28 cellular contexts compared by ENCODE assay signal in the genomic region with DNA sequence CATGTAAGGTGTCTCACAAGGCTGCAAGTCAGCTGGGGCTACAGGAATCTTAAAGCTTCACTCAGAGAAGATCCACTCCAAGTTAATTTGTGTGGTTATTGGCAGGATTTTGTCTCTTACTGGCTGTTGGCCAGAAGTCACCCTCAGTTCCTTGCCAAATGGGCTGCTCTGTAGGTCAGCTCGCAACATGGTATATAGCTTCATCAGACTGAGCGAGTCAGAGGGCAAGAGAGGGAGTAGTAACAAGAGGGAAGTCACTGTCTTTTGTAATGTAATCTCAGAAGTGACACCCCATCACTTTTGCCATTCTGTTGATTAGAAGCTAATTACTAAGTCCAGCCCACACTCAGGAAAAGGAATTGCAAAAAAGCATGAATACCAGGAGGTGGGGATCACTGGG.
"Had no signal": no experiment of that assay in that cellular context is flagged by ENCODE, and none has a peak within 500 bp of the region (broad histone marks: within the 10 kb centered on the region; RNA-seq: fewer than 3 reads in every experiment).

No MANE protein-coding gene starts in this region.

- H3K27me3 Mint-ChIP-seq: naive thymus-derived CD4-positive, alpha-beta T cell; natural killer cell treated with Interleukin-12 subunit alpha and Interleukin-12 subunit beta and Interleukin-15 and Interleukin-18, amount 100 ng/mL, for 72 hours; progenitor cell of endocrine pancreas; stimulated activated naive B cell treated with anti-CD40 and anti-IgM and Interleukin-4, amounts not matched to agents 10 μg/mL and 1 μg/mL and 100 μg/mL, for 72 hours had no signal

- H3K4me3 ChIP-seq: left lung, lower lobe of right lung, ovary, skin epidermis, stomach, testis, thyroid gland, transverse colon, upper lobe of left lung, vagina had no signal

- H3K36me3 ChIP-seq: left lung, lower lobe of right lung, ovary, stomach, thyroid gland, transverse colon, upper lobe of left lung, vagina had no signal

- DNase-seq: immature natural killer cell; kidney; left colon; left lung; lower lobe of right lung; mammary epithelial cell; mesenchymal stem cell; naive thymus-derived CD4-positive, alpha-beta T cell; ovary; retina; right cardiac atrium; stimulated activated CD4-positive, alpha-beta T cell treated with anti-CD3 and anti-CD28 coated beads, Interleukin-12 subunit alpha, Interleukin-12 subunit beta, amount 100 ng/mL, for 4 hours; stimulated activated CD4-positive, alpha-beta T cell treated with anti-CD3 and anti-CD28 coated beads, Interleukin-15, amount 100 ng/mL, for 24 hours; stimulated activated CD4-positive, alpha-beta T cell treated with anti-CD3 and anti-CD28 coated beads, Interleukin-2, amount 100 ng/mL, for 24 hours; stimulated activated CD4-positive, alpha-beta T cell treated with anti-CD3 and anti-CD28 coated beads, Interleukin-4, amount 100 ng/mL, for 1 hour; stimulated activated naive B cell treated with anti-CD40 and anti-IgM and Interleukin-4, amounts not matched to agents 10 μg/mL and 1 μg/mL and 100 μg/mL, for 72 hours; stimulated activated naive CD8-positive, alpha-beta T cell treated with anti-CD3 and anti-CD28 coated beads, Interleukin-15, Interleukin-2, amounts not matched to agents 100 U/mL and 50 U/mL, for 24 hours; stomach; testis; thyroid gland; transverse colon; upper lobe of left lung had no signal

- H3K4me3 Mint-ChIP-seq: immature natural killer cell; mesothelial cell of epicardium; naive thymus-derived CD4-positive, alpha-beta T cell; natural killer cell treated with Interleukin-12 subunit alpha and Interleukin-12 subunit beta and Interleukin-15 and Interleukin-18, amount 100 ng/mL, for 72 hours; stimulated activated naive B cell treated with anti-CD40 and anti-IgM and Interleukin-4, amounts not matched to agents 10 μg/mL and 1 μg/mL and 100 μg/mL, for 72 hours had no signal

- H3K4me1 Mint-ChIP-seq: immature natural killer cell; mesothelial cell of epicardium; naive thymus-derived CD4-positive, alpha-beta T cell; stimulated activated naive B cell treated with anti-CD40 and anti-IgM and Interleukin-4, amounts not matched to agents 10 μg/mL and 1 μg/mL and 100 μg/mL, for 72 hours had no signal

- H3K27ac Mint-ChIP-seq: immature natural killer cell; mesothelial cell of epicardium; naive thymus-derived CD4-positive, alpha-beta T cell; natural killer cell treated with Interleukin-12 subunit alpha and Interleukin-12 subunit beta and Interleukin-15 and Interleukin-18, amount 100 ng/mL, for 72 hours; progenitor cell of endocrine pancreas; stimulated activated naive B cell treated with anti-CD40 and anti-IgM and Interleukin-4, amounts not matched to agents 10 μg/mL and 1 μg/mL and 100 μg/mL, for 72 hours had no signal

- H3K27ac ChIP-seq: left lung, lower lobe of right lung, ovary, skin epidermis, stomach, testis, thyroid gland, transverse colon, upper lobe of left lung, vagina had no signal

- ATAC-seq: left colon; left lung; lower lobe of right lung; naive thymus-derived CD4-positive, alpha-beta T cell; natural killer cell treated with Interleukin-12 subunit alpha and Interleukin-12 subunit beta and Interleukin-15 and Interleukin-18, amount 100 ng/mL, for 72 hours; right cardiac atrium; sciatic nerve; stimulated activated naive B cell treated with anti-CD40 and anti-IgM and Interleukin-4, amounts not matched to agents 10 μg/mL and 1 μg/mL and 100 μg/mL, for 72 hours; stimulated activated naive CD8-positive, alpha-beta T cell treated with anti-CD3 and anti-CD28 coated beads, Interleukin-15, Interleukin-2, amounts not matched to agents 100 U/mL and 50 U/mL, for 24 hours had no signal

- H3K27me3 ChIP-seq: left lung, ovary, stomach, testis, thyroid gland, transverse colon, upper lobe of left lung, vagina had no signal

- H3K36me3 Mint-ChIP-seq: immature natural killer cell; naive thymus-derived CD4-positive, alpha-beta T cell; stimulated activated naive B cell treated with anti-CD40 and anti-IgM and Interleukin-4, amounts not matched to agents 10 μg/mL and 1 μg/mL and 100 μg/mL, for 72 hours had no signal

- H3K4me1 ChIP-seq: left lung, lower lobe of right lung, stomach, testis, thyroid gland, transverse colon, upper lobe of left lung, vagina had no signal

- H3K9me3 ChIP-seq: lower lobe of right lung, ovary, testis, thyroid gland, transverse colon, upper lobe of left lung, vagina had no signal
